27 cellular contexts compared by ENCODE assay signal in genomic region chr11:85596886-85597285, GRCh38. TPM values are rescaled to one million over a fixed set of nuclear protein-coding genes. Genes with fewer than 3 reads are reported as not detected.
DNase-seq lines count a peak whose midpoint lies in the region; ATAC-seq, FAIRE-seq and TF ChIP-seq lines count a peak whose summit lies in the region.
"Had no signal": no experiment of that assay in that cellular context is flagged by ENCODE, and none has a peak within 500 bp of the region (broad histone marks: within the 10 kb centered on the region; RNA-seq: fewer than 3 reads in every experiment).

No MANE protein-coding gene starts in this region.

- H3K4me3 Mint-ChIP-seq in T-helper 17 cell: no peak overlapping the region
- H3K4me3 Mint-ChIP-seq: CD14-positive monocyte; CD4-positive, alpha-beta memory T cell; CD4-positive, CD25-positive, alpha-beta regulatory T cell; CD8-positive, alpha-beta memory T cell had no signal

- H3K36me3 Mint-ChIP-seq in T-helper 17 cell (ENCODE audit: low read depth): peaks cover 5% of the 10 kb centered on the region
- H3K36me3 Mint-ChIP-seq: CD14-positive monocyte; CD4-positive, alpha-beta memory T cell; CD4-positive, CD25-positive, alpha-beta regulatory T cell; CD8-positive, alpha-beta memory T cell had no signal

- TF ChIP-seq POLR2A in H54 (IDR thresholded peaks at IDR 0.05; ENCODE audit: low read depth, low read length) (no peak), K562 (conservative IDR thresholded peaks at IDR 0.05) (no peak)

- CTCF ChIA-PET in K562 (lab: Yijun Ruan, JAX; ENCODE audit: low intra/inter-chr PET ratio): no interaction called here

- H4K20me1 ChIP-seq in K562 (replicated peaks; ENCODE audit: control insufficient read depth, insufficient read depth, low read length): no peaks in the 10 kb centered on the region
- H4K20me1 ChIP-seq: BLaER1 had no signal

- TF ChIP-seq EP300 in K562 (IDR thresholded peaks at IDR 0.05; ENCODE audit: low read length): no peak

- H3K4me3 ChIP-seq in K562: no peak overlapping the region
- H3K4me3 ChIP-seq: BLaER1, GM12878 had no signal

- no peak overlapping the region for H3K4me2 ChIP-seq in K562 (ENCODE audit: insufficient read depth, low read length)
- H3K4me2 ChIP-seq: BLaER1 had no signal

- peaks cover 8% of the 10 kb centered on the region for H3K27me3 Mint-ChIP-seq in T-helper 17 cell
- H3K27me3 Mint-ChIP-seq: CD4-positive, CD25-positive, alpha-beta regulatory T cell had no signal

- DNase-seq in NCI-H2227 (lab: John Stamatoyannopoulos, UW; ENCODE audit: unreplicated experiment) (peak; percentile 28), NCI-H2227 treated with DMSO at 0.1 percent for 48 hours (lab: John Stamatoyannopoulos, UW) (no peak), H54 (ENCODE audit: insufficient read length, low spot score) (no peak), NCI-H1930 (lab: John Stamatoyannopoulos, UW) (peak; percentile 30 to 42), K562 (ENCODE audit: extremely low read depth in 1 of 4, low spot score in 3 of 4) (no peak), T-helper 17 cell (no peak), frontal cortex (ENCODE audit: low spot score in 2 of 2) (no peak)
- DNase-seq: 8988T; ACHN; BE2C; C1 segment of cervical spinal cord; CD4-positive, alpha-beta memory T cell; CD4-positive, CD25-positive, alpha-beta regulatory T cell; CD8-positive, alpha-beta memory T cell; COR-L47; DMS 273 treated with DMSO at 0.1 percent for 48 hours; DMS153; DMS53; DMS79; DND-41; EL; GDM1 had no signal

- no peaks in the 10 kb centered on the region; a peak in 2 of 5 replicates for H3K4me1 ChIP-seq in K562 (replicated peaks in 1 of 2; ENCODE audit: control insufficient read depth in 2 of 2, insufficient read depth in 2 of 2, low read length in 2 of 2)
- H3K4me1 ChIP-seq: BE2C, BLaER1 had no signal

- H3K27ac ChIP-seq in K562 (ENCODE audit: extremely low read depth, low read depth, low read length): no peak overlapping the region
- H3K27ac ChIP-seq: BLaER1 had no signal

- no peaks in the 10 kb centered on the region for H3K79me2 ChIP-seq in K562 (ENCODE audit: control insufficient read depth, insufficient read depth, low read length)

- H2AFZ ChIP-seq in K562 (ENCODE audit: low read depth, low read length): no peak overlapping the region

- H3K9ac ChIP-seq in K562 (ENCODE audit: insufficient read depth in 1 of 2, low read depth in 2 of 2, low read length in 2 of 2): no peak overlapping the region
- H3K9ac ChIP-seq: BLaER1 had no signal

- no peaks in the 10 kb centered on the region for H3K36me3 ChIP-seq in K562 (ENCODE audit: control insufficient read depth, insufficient read depth, low read length)
- H3K36me3 ChIP-seq: BE2C, BLaER1 had no signal

- no peaks in the 10 kb centered on the region for H3K9me1 ChIP-seq in K562 (ENCODE audit: control insufficient read depth, insufficient read depth, low read length)

- intact Hi-C loops in K562 (cut with micrococcal nuclease): loop anchor here (5.0 to 10.0 kb wide), 5 partner anchors 65 to 820 kb away; no protein-coding TSS in a partner anchor

- POLR2A ChIA-PET in K562 (lab: Yijun Ruan, JAX): no interaction called here

- TF ChIP-seq RAD21 in K562 (CRISPR knock-in tag; conservative IDR thresholded peaks at IDR 0.05 in 1 of 2, IDR thresholded peaks at IDR 0.05 in 1 of 2): no peak

- no peak for TF ChIP-seq CTCF in K562 (IDR thresholded peaks at IDR 0.05 in 2 of 3, conservative IDR thresholded peaks at IDR 0.05 in 1 of 3; ENCODE audit: insufficient read depth in 2 of 3, low read depth in 1 of 3, low read length in 3 of 3)

- BruUV-seq in K562 (replicated peaks; lab: Mats Ljungman, UMichigan): no TSS peak

- peaks cover 8% of the 10 kb centered on the region for H3K4me1 Mint-ChIP-seq in T-helper 17 cell
- H3K4me1 Mint-ChIP-seq: CD4-positive, alpha-beta memory T cell; CD4-positive, CD25-positive, alpha-beta regulatory T cell; CD8-positive, alpha-beta memory T cell had no signal

- ATAC-seq in K562: no peak
- ATAC-seq in T-helper 17 cell: no peak
- ATAC-seq: GM12878 had no signal

- FAIRE-seq in H54 (lab: Jason Lieb, UNC) (peak; percentile 64), K562 (lab: Jason Lieb, UNC) (no peak), frontal cortex (lab: Jason Lieb, UNC) (no peak)
- FAIRE-seq: GM12878, GM12892, GM18507 had no signal

- no peaks in the 10 kb centered on the region for H3K27me3 ChIP-seq in K562 (ENCODE audit: control insufficient read depth in 2 of 2, insufficient read depth in 2 of 2, low read length in 2 of 2)
- H3K27me3 ChIP-seq: BLaER1 had no signal

- no peak overlapping the region for H3K27ac Mint-ChIP-seq in T-helper 17 cell
- H3K27ac Mint-ChIP-seq: CD14-positive monocyte; CD4-positive, alpha-beta memory T cell; CD4-positive, CD25-positive, alpha-beta regulatory T cell; CD8-positive, alpha-beta memory T cell had no signal

- in situ Hi-C loops in K562 (cut with MboI): no loop called here

- WGBS in K562 (ENCODE audit: insufficient coverage, low coverage, missing lambda C conversion rate): 0% methylated on average over 2 of the region's 2 CpGs

- H3K9me3 ChIP-seq in K562 (replicated peaks; ENCODE audit: control insufficient read depth, insufficient read depth, low read depth, low read length): no peaks in the 10 kb centered on the region
- H3K9me3 ChIP-seq in T-helper 17 cell (ENCODE audit: control insufficient read depth, low read length, poor library complexity, severe bottlenecking): no peaks in the 10 kb centered on the region
- H3K9me3 ChIP-seq: BE2C, BLaER1 had no signal

TF ChIP-seq in K562, 482 proteins besides CTCF, POLR2A, EP300 and RAD21 (continues in another document):
- TF ChIP-seq ELF4 (CRISPR knock-in tag; IDR thresholded peaks at IDR 0.05) (no peak), NFIX (CRISPR knock-in tag; IDR thresholded peaks at IDR 0.05; ENCODE audit: low read depth) (peak; percentile 65), SPI1 (IDR thresholded peaks at IDR 0.05; ENCODE audit: borderline replicate concordance, low read depth, low read length) (no peak)

RNA-seq across cellular contexts. Expression of gene DLG2, which starts 30.3 kb away (rescaled TPM):
- 4.0 and 6.3 TPM in 2 replicates for total RNA-seq in K562 (2011; cell fraction: chromatin; rRNA removed; ENCODE audit: low replicate concordance)
- total RNA-seq in K562 (2011; cell fraction: nucleolus; rRNA removed): 1.8 and 2.3 TPM in 2 replicates
- 3.0 and 4.0 TPM in 2 replicates for total RNA-seq in K562 (2011; cell fraction: nucleoplasm; rRNA removed)
- total RNA-seq in K562 (2014; rRNA removed) (0.73 and 0.95 TPM in 2 replicates), K562 (2014; rRNA removed; fragmentation: Illumina TruSeq; extraction: Trizol) (1.1 and 1.6 TPM in 2 replicates), K562 (2015; rRNA removed; fragmentation: Illumina TruSeq; extraction: Trizol) (0.79 and 1.5 TPM in 2 replicates), K562 (2021) (1.2 and 1.6 TPM in 2 replicates), T-helper 17 cell (1 to 10 TPM; 1.0 to 2.2 TPM), frontal cortex (174 TPM)
- polyA plus RNA-seq in K562 (2011; rRNA removed) (1.2 and 1.5 TPM in 2 replicates), K562 (2014; fragmentation: Illumina TruSeq; extraction: Trizol) (0.77 and 1.2 TPM in 2 replicates), K562 (2014; fragmentation: Nextera tagmentation; extraction: Ambion mirVana) (under 1 TPM; 0.68 to 0.77 TPM), K562 (2014; rRNA removed) (0.52 and 0.81 TPM in 2 replicates)
- polyA plus RNA-seq in K562 (2011; cell fraction: cytosol; rRNA removed): 0.10 and 0.60 TPM in 2 replicates
- polyA plus RNA-seq in K562 (2011; cell fraction: nucleus; rRNA removed): 1.3 and 2.1 TPM in 2 replicates
- 0.32 and 0.68 TPM in 2 replicates for polyA plus RNA-seq in K562 (2012)
- 2.3 and 3.2 TPM in 2 replicates for polyA minus RNA-seq in K562 (2011; rRNA and poly(A)+ RNA removed)
- polyA minus RNA-seq in K562 (2011; cell fraction: cytosol; rRNA and poly(A)+ RNA removed): 1.0 TPM in 1 of 2 replicates, not detected in the other
- 2.6 and 5.4 TPM in 2 replicates for polyA minus RNA-seq in K562 (2011; cell fraction: nucleus; rRNA and poly(A)+ RNA removed)

RNA-seq across cellular contexts. Expression of gene TMEM126B, which starts 31.5 kb away (rescaled TPM):
- total RNA-seq in K562 (2011; cell fraction: chromatin; rRNA removed; ENCODE audit: low replicate concordance): 35.6 and 83.1 TPM in 2 replicates
- total RNA-seq in K562 (2011; cell fraction: nucleolus; rRNA removed): 17.2 and 25.5 TPM in 2 replicates
- total RNA-seq in K562 (2011; cell fraction: nucleoplasm; rRNA removed): 41.1 and 65.7 TPM in 2 replicates
- total RNA-seq in K562 (2014; rRNA removed) (85.5 and 88.0 TPM in 2 replicates), K562 (2014; rRNA removed; fragmentation: Illumina TruSeq; extraction: Trizol) (165 and 177 TPM in 2 replicates), K562 (2015; rRNA removed; fragmentation: Illumina TruSeq; extraction: Trizol) (161 and 163 TPM in 2 replicates), K562 (2021) (86.4 and 95.7 TPM in 2 replicates), T-helper 17 cell (10 to 100 TPM; 24.5 to 25.4 TPM), frontal cortex (47.3 TPM)
- polyA plus RNA-seq in K562 (2011; rRNA removed) (120 and 178 TPM in 2 replicates), K562 (2014; fragmentation: Illumina TruSeq; extraction: Trizol) (130 and 143 TPM in 2 replicates), K562 (2014; fragmentation: Nextera tagmentation; extraction: Ambion mirVana) (100 to 1,000 TPM; 209 to 226 TPM), K562 (2014; rRNA removed) (161 and 164 TPM in 2 replicates)
- 37.4 and 99.8 TPM in 2 replicates for polyA plus RNA-seq in K562 (2011; cell fraction: cytosol; rRNA removed)
- 42.6 and 66.6 TPM in 2 replicates for polyA plus RNA-seq in K562 (2011; cell fraction: nucleus; rRNA removed)
- polyA plus RNA-seq in K562 (2012): 97.5 and 121 TPM in 2 replicates
- polyA minus RNA-seq in K562 (2011; rRNA and poly(A)+ RNA removed): 48.3 and 53.2 TPM in 2 replicates
- 13.2 and 20.3 TPM in 2 replicates for polyA minus RNA-seq in K562 (2011; cell fraction: cytosol; rRNA and poly(A)+ RNA removed)
- 13.7 and 18.7 TPM in 2 replicates for polyA minus RNA-seq in K562 (2011; cell fraction: nucleus; rRNA and poly(A)+ RNA removed)

RNA-seq across cellular contexts. Expression of gene TMEM126A, which starts 50.9 kb away (rescaled TPM):
- total RNA-seq in K562 (2011; cell fraction: chromatin; rRNA removed; ENCODE audit: low replicate concordance): 5.5 and 12.2 TPM in 2 replicates
- total RNA-seq in K562 (2011; cell fraction: nucleolus; rRNA removed): 6.0 and 7.2 TPM in 2 replicates
- 15.5 and 15.6 TPM in 2 replicates for total RNA-seq in K562 (2011; cell fraction: nucleoplasm; rRNA removed)
- 19.3 and 22.9 TPM in 2 replicates for total RNA-seq in K562 (2014; rRNA removed)
- 67.5 and 69.3 TPM in 2 replicates for total RNA-seq in K562 (2014; rRNA removed; fragmentation: Illumina TruSeq; extraction: Trizol)
- 52.0 and 56.3 TPM in 2 replicates for total RNA-seq in K562 (2015; rRNA removed; fragmentation: Illumina TruSeq; extraction: Trizol)
- total RNA-seq in K562 (2021): 37.3 and 41.5 TPM in 2 replicates
- 72.2 and 105 TPM in 2 replicates for polyA plus RNA-seq in K562 (2011; rRNA removed)
- polyA plus RNA-seq in K562 (2011; cell fraction: cytosol; rRNA removed): 28.7 and 48.2 TPM in 2 replicates
- polyA plus RNA-seq in K562 (2011; cell fraction: nucleus; rRNA removed): 7.1 and 19.5 TPM in 2 replicates
- polyA plus RNA-seq in K562 (2012): 46.1 and 62.4 TPM in 2 replicates
- 45.1 and 48.1 TPM in 2 replicates for polyA plus RNA-seq in K562 (2014; fragmentation: Illumina TruSeq; extraction: Trizol)
- polyA plus RNA-seq in K562 (2014; fragmentation: Nextera tagmentation; extraction: Ambion mirVana): 100 to 1,000 TPM; 148 to 154 TPM
- polyA plus RNA-seq in K562 (2014; rRNA removed): 44.3 and 56.9 TPM in 2 replicates
- 38.1 and 45.4 TPM in 2 replicates for polyA minus RNA-seq in K562 (2011; rRNA and poly(A)+ RNA removed)
- polyA minus RNA-seq in K562 (2011; cell fraction: cytosol; rRNA and poly(A)+ RNA removed): 5.9 and 8.6 TPM in 2 replicates
- 2.2 and 7.0 TPM in 2 replicates for polyA minus RNA-seq in K562 (2011; cell fraction: nucleus; rRNA and poly(A)+ RNA removed)
- total RNA-seq in T-helper 17 cell: 10 to 100 TPM; 19.6 to 21.1 TPM
- total RNA-seq in frontal cortex: 33.8 TPM

Comparison
In these comparisons a context has a peak if more than half of its experiments do, and no peak if none do; other contexts are left out.
1. DNase-seq: peak in NCI-H2227 (single experiment) and NCI-H1930 (2 of 2); none in NCI-H2227 treated with DMSO at 0.1 percent for 48 hours (single experiment), H54 (single experiment), K562 (0 of 4), T-helper 17 cell (0 of 3) and frontal cortex (0 of 2).
2. RNA of gene DLG2, which starts 30.3 kb away (total RNA-seq): 174 TPM in frontal cortex (single experiment); 1.0 to 2.2 TPM in T-helper 17 cell and 0.73 to 6.3 TPM in K562; every median in the first group is over 10 times any median in the second.